Comparison of ENCODE assay signal across 8 cellular contexts in the genomic region with DNA sequence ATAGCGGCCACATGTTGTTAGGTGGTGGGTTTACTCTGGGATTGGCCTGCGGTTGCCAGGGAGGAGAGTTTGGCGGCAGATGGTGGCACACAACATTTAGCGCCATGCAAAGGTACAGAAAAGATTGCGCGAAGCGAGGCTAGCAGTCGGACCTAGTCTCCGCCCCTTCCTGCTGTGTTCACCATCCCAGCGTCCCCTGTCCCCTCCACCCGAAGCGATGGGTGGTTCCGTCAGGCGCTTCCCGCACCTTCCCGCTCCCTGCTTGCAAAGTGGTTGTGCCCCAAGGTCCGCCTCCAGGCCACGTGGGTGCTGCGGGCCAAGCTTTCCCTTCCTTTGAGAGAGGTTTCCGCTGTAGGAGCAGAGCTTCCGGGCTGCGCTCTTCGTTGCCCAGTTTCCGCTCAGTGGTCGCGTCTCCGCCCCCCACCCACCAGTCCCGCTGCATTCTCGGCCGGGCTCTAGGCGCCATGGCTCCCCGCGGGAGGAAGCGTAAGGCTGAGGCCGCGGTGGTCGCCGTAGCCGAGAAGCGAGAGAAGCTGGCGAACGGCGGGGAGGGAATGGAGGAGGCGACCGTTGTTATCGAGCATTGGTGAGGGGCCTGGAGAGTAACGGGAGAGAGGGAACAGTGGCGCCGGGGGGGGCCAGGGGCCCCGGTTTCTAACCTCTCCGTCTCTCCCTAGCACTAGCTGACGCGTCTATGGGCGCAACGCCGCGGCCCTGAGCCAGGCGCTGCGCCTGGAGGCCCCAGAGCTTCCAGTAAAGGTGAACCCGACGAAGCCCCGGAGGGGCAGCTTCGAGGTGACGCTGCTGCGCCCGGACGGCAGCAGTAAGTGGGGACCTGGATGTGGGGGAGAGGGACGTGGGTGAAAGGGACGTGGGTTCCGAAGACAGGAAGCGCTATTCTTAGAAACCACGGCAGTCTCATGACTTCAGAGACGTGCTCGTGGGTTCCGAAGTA. TPM values are rescaled to one million over a fixed set of nuclear protein-coding genes. Genes with fewer than 3 reads are reported as not detected.
DNase-seq lines count a peak whose midpoint lies in the region; ATAC-seq and FAIRE-seq lines count a peak whose summit lies in the region.

A gene with protein sequence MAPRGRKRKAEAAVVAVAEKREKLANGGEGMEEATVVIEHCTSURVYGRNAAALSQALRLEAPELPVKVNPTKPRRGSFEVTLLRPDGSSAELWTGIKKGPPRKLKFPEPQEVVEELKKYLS (plus strand): TSS at position 360 of the 955 bp plus-strand sequence. CDS start 105 bp downstream, at position 465.

- H3K4me1 ChIP-seq in endocrine pancreas (ENCODE audit: control insufficient read depth, insufficient read depth, low read length) (no peaks in the 10 kb centered on the region), mesenchymal stem cell (ENCODE audit: control insufficient read depth, insufficient read depth, low read depth, low read length) (no peaks in the 10 kb centered on the region)

- peak within 1 kb of the TSS in 1 of 2 experiments; percentile 89 for H3K14ac ChIP-seq in mesenchymal stem cell (ENCODE audit: low read length in 2 of 2)

- peak within 1 kb of the TSS; percentile 92 for H4K8ac ChIP-seq in mesenchymal stem cell (ENCODE audit: low read length)

- peak; percentile 62 for FAIRE-seq in HTR-8/SVneo (lab: Jason Lieb, UNC)

- H3K27me3 ChIP-seq in endocrine pancreas (ENCODE audit: control insufficient read depth, insufficient read depth, low read length) (no peaks in the 10 kb centered on the region), mesenchymal stem cell (ENCODE audit: control insufficient read depth in 1 of 2, insufficient read depth in 1 of 2, low read length in 2 of 2) (no peaks in the 10 kb centered on the region)

- peaks cover 34% of the 10 kb centered on the region for H3K36me3 Mint-ChIP-seq in activated CD8-positive, alpha-beta memory T cell treated with anti-CD3 and anti-CD28 coated beads, Interleukin-2, amount 10 ng/mL, durations not matched to agents 7 days and 5 days

- peak within 1 kb of the TSS in 1 of 2 experiments; percentile 61 for H3K23ac ChIP-seq in mesenchymal stem cell (ENCODE audit: low read length in 2 of 2)

- peak within 1 kb of the TSS; percentile 85 for H3K4me2 ChIP-seq in mesenchymal stem cell (ENCODE audit: low read length, poor library complexity, severe bottlenecking)

- H3K4me1 Mint-ChIP-seq in activated CD8-positive, alpha-beta memory T cell treated with anti-CD3 and anti-CD28 coated beads, Interleukin-2, amount 10 ng/mL, durations not matched to agents 7 days and 5 days = peaks cover 25% of the 10 kb centered on the region

- peak within 1 kb of the TSS; percentile 45 for H2BK120ac ChIP-seq in mesenchymal stem cell (ENCODE audit: low read depth, low read length)

- under 1% methylated on average over 68 of the region's 75 CpGs for WGBS in mesenchymal stem cell

- H2AFZ ChIP-seq in mesenchymal stem cell (ENCODE audit: low read depth, low read length) = peak within 1 kb of the TSS; percentile 84

- peak within 1 kb of the TSS; percentile 58 for H2BK15ac ChIP-seq in mesenchymal stem cell (ENCODE audit: low read depth, poor library complexity, severe bottlenecking)

- H4K91ac ChIP-seq in mesenchymal stem cell (ENCODE audit: low read length) = peak within 1 kb of the TSS; percentile 88

- peak within 1 kb of the TSS; percentile 89 to 90 for H3K18ac ChIP-seq in mesenchymal stem cell (ENCODE audit: low read depth in 1 of 2, low read length in 2 of 2)

- peak within 1 kb of the TSS; percentile 76 to 95 for H3K4ac ChIP-seq in mesenchymal stem cell (ENCODE audit: low read depth in 1 of 2, low read length in 2 of 2)

- ATAC-seq in GM21367 (IDR thresholded peaks at IDR 0.05; ENCODE audit: unreplicated experiment) = peak; percentile 87
- peak; percentile 91 for ATAC-seq in activated CD8-positive, alpha-beta memory T cell treated with anti-CD3 and anti-CD28 coated beads, Interleukin-2, amount 10 ng/mL, durations not matched to agents 7 days and 5 days

- H3K9me3 ChIP-seq in endocrine pancreas (ENCODE audit: control insufficient read depth, low read length) (no peaks in the 10 kb centered on the region), mesenchymal stem cell (ENCODE audit: control insufficient read depth, low read length) (no peaks in the 10 kb centered on the region)

- peak within 1 kb of the TSS; percentile 5 for H2AK5ac ChIP-seq in mesenchymal stem cell (ENCODE audit: low read length, severe bottlenecking)

- peak within 1 kb of the TSS; percentile 71 for H3K4me3 ChIP-seq in endocrine pancreas (ENCODE audit: control insufficient read depth, insufficient read depth, low read length)
- H3K4me3 ChIP-seq in mesenchymal stem cell (ENCODE audit: insufficient read depth in 1 of 2, low read depth in 1 of 2, low read length in 2 of 2) = peak within 1 kb of the TSS; percentile 95 to 99

- peak within 1 kb of the TSS; percentile 53 for H2BK5ac ChIP-seq in mesenchymal stem cell (ENCODE audit: low read depth, low read length, poor library complexity, severe bottlenecking)

- H3K36me3 ChIP-seq in endocrine pancreas (ENCODE audit: control insufficient read depth, insufficient read depth, low read length) (no peaks in the 10 kb centered on the region), mesenchymal stem cell (ENCODE audit: control insufficient read depth in 1 of 2, insufficient read depth in 2 of 2, low read depth in 1 of 2, low read length in 2 of 2) (peaks cover 36 to 71% of the 10 kb centered on the region in 2 experiments)

- H3K27ac ChIP-seq in mesenchymal stem cell (ENCODE audit: low read length, poor library complexity, severe bottlenecking) = peak within 1 kb of the TSS; percentile 87

- DNase-seq in COLO829 (ENCODE audit: low spot score) = peak; percentile 97
- DNase-seq in HTR-8/SVneo (ENCODE audit: insufficient read length, low spot score) = peak; percentile 94
- peak; percentile 99 for DNase-seq in NOMO-1 treated with dmso at 0.1 percent for 144 hours (lab: John Stamatoyannopoulos, UW; ENCODE audit: unreplicated experiment)
- DNase-seq in activated CD8-positive, alpha-beta memory T cell treated with anti-CD3 and anti-CD28 coated beads, Interleukin-2, amount 10 ng/mL, durations not matched to agents 7 days and 5 days = peak; percentile 97
- DNase-seq in mesenchymal stem cell = peak; percentile 97
- DNase-seq in stimulated activated CD8-positive, alpha-beta memory T cell treated with anti-CD3 and anti-CD28 coated beads, Interleukin-12 subunit alpha, Interleukin-12 subunit beta, amount 100 ng/mL, for 4 hours (ENCODE audit: low read depth) = peak; percentile 87

- CTCF ChIA-PET in activated CD8-positive, alpha-beta memory T cell treated with anti-CD3 and anti-CD28 coated beads, Interleukin-2, amount 10 ng/mL, durations not matched to agents 7 days and 5 days (lab: Charles Lee) = interaction anchor here (0.7 to 2.9 kb wide), 8 partner anchors 10 to 100 kb away, joined by 3 to 16 read pairs (median 5); partner anchors contain the start of genes BTBD18, MED19 and TMX2

- peak within 1 kb of the TSS in 1 of 2 experiments; percentile 32 for H2BK12ac ChIP-seq in mesenchymal stem cell (ENCODE audit: low read length in 2 of 2)

- no peaks in the 10 kb centered on the region for H3K27me3 Mint-ChIP-seq in activated CD8-positive, alpha-beta memory T cell treated with anti-CD3 and anti-CD28 coated beads, Interleukin-2, amount 10 ng/mL, durations not matched to agents 7 days and 5 days

- H3K9me3 Mint-ChIP-seq in activated CD8-positive, alpha-beta memory T cell treated with anti-CD3 and anti-CD28 coated beads, Interleukin-2, amount 10 ng/mL, durations not matched to agents 7 days and 5 days (ENCODE audit: low read depth) = no peaks in the 10 kb centered on the region

- peak within 1 kb of the TSS; percentile 81 for H3K9ac ChIP-seq in endocrine pancreas (ENCODE audit: control insufficient read depth, insufficient read depth, low read length)
- H3K9ac ChIP-seq in mesenchymal stem cell (ENCODE audit: low read length) = peak within 1 kb of the TSS; percentile 99

- peak within 1 kb of the TSS; percentile 86 for H3K4me3 Mint-ChIP-seq in activated CD8-positive, alpha-beta memory T cell treated with anti-CD3 and anti-CD28 coated beads, Interleukin-2, amount 10 ng/mL, durations not matched to agents 7 days and 5 days

- peak within 1 kb of the TSS; percentile 93 for H3K27ac Mint-ChIP-seq in activated CD8-positive, alpha-beta memory T cell treated with anti-CD3 and anti-CD28 coated beads, Interleukin-2, amount 10 ng/mL, durations not matched to agents 7 days and 5 days

- H3K79me1 ChIP-seq in mesenchymal stem cell (replicated peaks; ENCODE audit: low read length, poor library complexity, severe bottlenecking) = peaks cover 33% of the 10 kb centered on the region

RNA-seq across cellular contexts. Expression of the gene that starts here (rescaled TPM):
- 100 to 1,000 TPM; 114 to 145 TPM for total RNA-seq in activated CD8-positive, alpha-beta memory T cell treated with anti-CD3 and anti-CD28 coated beads, Interleukin-2, amount 10 ng/mL, durations not matched to agents 7 days and 5 days
- 210 TPM for polyA plus RNA-seq in mesenchymal stem cell (2013, experiment 1 of 2)
- 217 TPM for polyA plus RNA-seq in mesenchymal stem cell (2013, experiment 2 of 2)

Comparison
In these comparisons a context has a peak if more than half of its experiments do, and no peak if none do; other contexts are left out.
1. Peak in every context shown above with its lines: DNase-seq, ATAC-seq, H3K4me3 ChIP-seq and H3K27ac ChIP-seq.